1 cellular context compared by ENCODE assay signal in genomic region chr1:42773420-42773819, GRCh38.
TF ChIP-seq lines count a peak whose summit lies in the region.

No MANE protein-coding gene starts in this region.

TF ChIP-seq in WTC11, 78 proteins besides CTCF, POLR2A, EP300 and RAD21 (continued from another document):
- TF ChIP-seq USF2 (CRISPR knock-in tag; IDR thresholded peaks at IDR 0.05) (no peak), PRRX2 (CRISPR knock-in tag; IDR thresholded peaks at IDR 0.05) (no peak), RELA (CRISPR knock-in tag; IDR thresholded peaks at IDR 0.05; ENCODE audit: borderline replicate concordance) (no peak), ZNF317 (CRISPR knock-in tag; IDR thresholded peaks at IDR 0.05; ENCODE audit: borderline replicate concordance, low read depth) (no peak), MLX (CRISPR knock-in tag; IDR thresholded peaks at IDR 0.05) (no peak), ETV6 (CRISPR knock-in tag; IDR thresholded peaks at IDR 0.05) (no peak), GRHL2 (CRISPR knock-in tag; IDR thresholded peaks at IDR 0.05; ENCODE audit: insufficient replicate concordance, severe bottlenecking) (no peak), FOXJ3 (CRISPR knock-in tag; IDR thresholded peaks at IDR 0.05; ENCODE audit: borderline replicate concordance) (no peak), ZNF219 (CRISPR knock-in tag; IDR thresholded peaks at IDR 0.05; ENCODE audit: borderline replicate concordance) (no peak)
